In genomic region chr1:94602312-94602711, GRCh38 we compare ENCODE assay signal across 9 cellular contexts.
DNase-seq lines count a peak whose midpoint lies in the region; ATAC-seq lines count a peak whose summit lies in the region.
"Had no signal": no experiment of that assay in that cellular context is flagged by ENCODE, and none has a peak within 500 bp of the region (broad histone marks: within the 10 kb centered on the region; RNA-seq: fewer than 3 reads in every experiment).

No MANE protein-coding gene starts in this region.

- no peak overlapping the region for H3K18ac ChIP-seq in trophoblast cell (ENCODE audit: low read length)

- WGBS in trophoblast cell (ENCODE audit: extremely low coverage, insufficient coverage, insufficient read length): no CpG with 5 or more reads among the region's 10 CpGs

- no peak overlapping the region for H3K27ac ChIP-seq in trophoblast cell (ENCODE audit: low read depth, low read length)

- H2AK5ac ChIP-seq in trophoblast cell (ENCODE audit: low read length): no peak overlapping the region

- H2BK5ac ChIP-seq in trophoblast cell (ENCODE audit: low read depth, low read length, poor library complexity): peak overlapping the region; percentile 9

- peak overlapping the region; percentile 53 for H2BK120ac ChIP-seq in trophoblast cell (ENCODE audit: insufficient read depth, low read length, poor library complexity)

- no peaks in the 10 kb centered on the region for H3K36me3 Mint-ChIP-seq in activated CD4-positive, alpha-beta T cell treated with anti-CD3 and anti-CD28 coated beads, Interleukin-2, amount 10 ng/mL, durations not matched to agents 7 days and 5 days (ENCODE audit: low read depth)
- no peaks in the 10 kb centered on the region for H3K36me3 Mint-ChIP-seq in central memory CD8-positive, alpha-beta T cell (ENCODE audit: insufficient read depth)

- no peaks in the 10 kb centered on the region for H3K36me3 ChIP-seq in trophoblast cell (ENCODE audit: control insufficient read depth in 1 of 2, insufficient read depth in 2 of 2, low read length in 2 of 2)

- H3K4me1 Mint-ChIP-seq in activated CD4-positive, alpha-beta T cell treated with anti-CD3 and anti-CD28 coated beads, Interleukin-2, amount 10 ng/mL, durations not matched to agents 7 days and 5 days: peaks cover 22% of the 10 kb centered on the region
- H3K4me1 Mint-ChIP-seq in central memory CD8-positive, alpha-beta T cell: peaks cover 23% of the 10 kb centered on the region

- no peak overlapping the region for H3K4ac ChIP-seq in trophoblast cell (ENCODE audit: low read depth, low read length)

- H3K27ac Mint-ChIP-seq in activated CD4-positive, alpha-beta T cell treated with anti-CD3 and anti-CD28 coated beads, Interleukin-2, amount 10 ng/mL, durations not matched to agents 7 days and 5 days: peak overlapping the region; percentile 60
- no peak overlapping the region for H3K27ac Mint-ChIP-seq in central memory CD8-positive, alpha-beta T cell (ENCODE audit: low read depth)

- CTCF ChIA-PET in activated CD4-positive, alpha-beta T cell treated with anti-CD3 and anti-CD28 coated beads, Interleukin-2, amount 10 ng/mL, durations not matched to agents 7 days and 5 days (lab: Charles Lee): interaction anchor here (1.1 kb wide), 1 partner anchor 10 kb away, joined by 3 read pairs; no protein-coding TSS in a partner anchor

- peaks cover 45% of the 10 kb centered on the region for H3K27me3 Mint-ChIP-seq in activated CD4-positive, alpha-beta T cell treated with anti-CD3 and anti-CD28 coated beads, Interleukin-2, amount 10 ng/mL, durations not matched to agents 7 days and 5 days
- peaks cover 38% of the 10 kb centered on the region for H3K27me3 Mint-ChIP-seq in central memory CD8-positive, alpha-beta T cell

- H3K79me1 ChIP-seq in trophoblast cell (ENCODE audit: low read length): peaks cover 1% of the 10 kb centered on the region

- no peak overlapping the region for H3K9ac ChIP-seq in trophoblast cell (ENCODE audit: low read length)

- peak overlapping the region; percentile 50 for H2BK12ac ChIP-seq in trophoblast cell (ENCODE audit: low read length)

- peak overlapping the region; percentile 48 for H3K4me3 Mint-ChIP-seq in activated CD4-positive, alpha-beta T cell treated with anti-CD3 and anti-CD28 coated beads, Interleukin-2, amount 10 ng/mL, durations not matched to agents 7 days and 5 days
- H3K4me3 Mint-ChIP-seq in central memory CD8-positive, alpha-beta T cell: peak overlapping the region; percentile 63

- in situ Hi-C loops in G401 (cut with HindIII; ENCODE audit: low sequenced_read_pairs): no loop called here

- peak; percentile 52 for DNase-seq in activated CD4-positive, alpha-beta T cell treated with anti-CD3 and anti-CD28 coated beads, Interleukin-2, amount 10 ng/mL, durations not matched to agents 7 days and 5 days
- DNase-seq in activated CD4-positive, alpha-beta T cell treated with anti-CD3 and anti-CD28 coated beads for 48 hours: no peak
- DNase-seq in NOMO-1 (lab: John Stamatoyannopoulos, UW; ENCODE audit: unreplicated experiment in 2 of 2) (peak; percentile 89 to 96), trophoblast cell (no peak), G401 (ENCODE audit: low spot score) (no peak)
- peak in 1 of 2 donors; percentile 21 for DNase-seq in central memory CD8-positive, alpha-beta T cell (ENCODE audit: low spot score in 2 of 2)
- DNase-seq: amygdala had no signal

- no peak overlapping the region for H4K12ac ChIP-seq in trophoblast cell (ENCODE audit: low read depth, low read length)

- peak; percentile 85 for ATAC-seq in central memory CD8-positive, alpha-beta T cell (replicated peaks; ENCODE audit: extremely low read depth, poor library complexity, severe bottlenecking)
- ATAC-seq in GM19023 (IDR thresholded peaks at IDR 0.05; ENCODE audit: unreplicated experiment) (no peak), HG02973 (IDR thresholded peaks at IDR 0.05; ENCODE audit: unreplicated experiment) (no peak)

- peaks cover 2 to 4% of the 10 kb centered on the region in 2 experiments for H3K4me1 ChIP-seq in trophoblast cell (ENCODE audit: control insufficient read depth in 1 of 2, insufficient read depth in 2 of 2, low read length in 2 of 2)

- no peak overlapping the region for H4K8ac ChIP-seq in trophoblast cell (ENCODE audit: low read depth, low read length)

- no peaks in the 10 kb centered on the region for H3K9me3 ChIP-seq in trophoblast cell (ENCODE audit: insufficient read depth, low read depth, low read length)

- H3K27me3 ChIP-seq in trophoblast cell (ENCODE audit: insufficient read depth, low read length): no peaks in the 10 kb centered on the region

- H3K4me3 ChIP-seq in trophoblast cell (ENCODE audit: low read depth, low read length): no peak overlapping the region

- no peak overlapping the region for H3K23ac ChIP-seq in trophoblast cell (ENCODE audit: low read length)

- peak overlapping the region; percentile 14 for H2AFZ ChIP-seq in trophoblast cell (ENCODE audit: insufficient read depth, low read length, poor library complexity)

- H3K9me3 Mint-ChIP-seq in activated CD4-positive, alpha-beta T cell treated with anti-CD3 and anti-CD28 coated beads, Interleukin-2, amount 10 ng/mL, durations not matched to agents 7 days and 5 days: peaks cover 2% of the 10 kb centered on the region
- no peaks in the 10 kb centered on the region for H3K9me3 Mint-ChIP-seq in central memory CD8-positive, alpha-beta T cell

- no peak overlapping the region for H4K91ac ChIP-seq in trophoblast cell (ENCODE audit: low read depth, low read length)

- POLR2A ChIA-PET in activated CD4-positive, alpha-beta T cell treated with anti-CD3 and anti-CD28 coated beads, Interleukin-2, amount 10 ng/mL, durations not matched to agents 7 days and 5 days (lab: Charles Lee): no interaction called here

- H3K79me2 ChIP-seq in trophoblast cell (ENCODE audit: control insufficient read depth, insufficient read depth, low read length, poor library complexity): no peaks in the 10 kb centered on the region

- H3K14ac ChIP-seq in trophoblast cell (ENCODE audit: low read length): no peak overlapping the region

- no peak overlapping the region for H3K4me2 ChIP-seq in trophoblast cell (ENCODE audit: low read length)

Comparison
In these comparisons a context has a peak if more than half of its experiments do, and no peak if none do; other contexts are left out.
1. DNase-seq: peak in activated CD4-positive, alpha-beta T cell treated with anti-CD3 and anti-CD28 coated beads, Interleukin-2, amount 10 ng/mL, durations not matched to agents 7 days and 5 days (single experiment) and NOMO-1 (2 of 2); none in activated CD4-positive, alpha-beta T cell treated with anti-CD3 and anti-CD28 coated beads for 48 hours (single experiment), trophoblast cell (0 of 2) and G401 (single experiment).